In genomic region chr5:127192836-127193341, GRCh38 we compare ENCODE assay signal across 22 cellular contexts.
DNase-seq lines count a peak whose midpoint lies in the region; ATAC-seq, FAIRE-seq and TF ChIP-seq lines count a peak whose summit lies in the region.
"Had no signal": no experiment of that assay in that cellular context is flagged by ENCODE, and none has a peak within 500 bp of the region (broad histone marks: within the 10 kb centered on the region; RNA-seq: fewer than 3 reads in every experiment).

No MANE protein-coding gene starts in this region.

- peaks cover 8% of the 10 kb centered on the region for H3K9me3 Mint-ChIP-seq in nephron progenitor cell
- no peaks in the 10 kb centered on the region for H3K9me3 Mint-ChIP-seq in mesothelial cell of epicardium
- H3K9me3 Mint-ChIP-seq: IgD-negative memory B cell had no signal

- ATAC-seq in HepG2 (no peak), GM19328 (IDR thresholded peaks at IDR 0.05; ENCODE audit: unreplicated experiment) (no peak)
- ATAC-seq: SK-N-SH treated with all-trans-retinoic acid at 6 μM for 48 hours had no signal

- H3K27me3 Mint-ChIP-seq in nephron progenitor cell (ENCODE audit: low read depth, poor library complexity): peaks cover 3% of the 10 kb centered on the region
- H3K27me3 Mint-ChIP-seq in mesothelial cell of epicardium (ENCODE audit: low read depth): no peaks in the 10 kb centered on the region

- TF ChIP-seq EP300 in HepG2 (IDR thresholded peaks at IDR 0.05; ENCODE audit: low read depth in 2 of 2, low read length in 2 of 2): no peak
- TF ChIP-seq EP300 in HepG2 (CRISPR knock-in tag; IDR thresholded peaks at IDR 0.05; ENCODE audit: borderline replicate concordance): no peak

- TF ChIP-seq POLR2A in HepG2 (IDR thresholded peaks at IDR 0.05; ENCODE audit: insufficient read depth in 1 of 2, low read depth in 2 of 2, low read length in 2 of 2): no peak

- CTCF ChIA-PET in HepG2 (lab: Yijun Ruan, JAX; ENCODE audit: low intra/inter-chr PET ratio, low total read pairs): no interaction called here

- POLR2A ChIA-PET in HepG2 (lab: Yijun Ruan, JAX): no interaction called here

- no peak overlapping the region for H2AFZ ChIP-seq in HepG2 (ENCODE audit: low read length)

- H3K4me3 ChIP-seq in liver (ENCODE audit: low read depth in 1 of 3, low read length in 3 of 3) (no peak overlapping the region), HepG2 (replicated peaks in 1 of 3; ENCODE audit: insufficient read depth in 1 of 3, low read depth in 2 of 3, low read length in 3 of 3) (no peak overlapping the region), fibroblast of pulmonary artery (replicated peaks; ENCODE audit: low read depth, low read length) (no peak overlapping the region)
- H3K4me3 ChIP-seq: BLaER1 treated with 17β-estradiol and CSF1 and Interleukin-3, amounts not matched to agents 10 nM and 100 nM had no signal

- no peaks in the 10 kb centered on the region for H3K79me2 ChIP-seq in HepG2 (ENCODE audit: insufficient read depth, low read length)

- TF ChIP-seq CTCF in liver (IDR thresholded peaks at IDR 0.05; ENCODE audit: low read depth, low read length, missing input control): no peak
- no peak for TF ChIP-seq CTCF in HepG2 (CRISPR knock-in tag; IDR thresholded peaks at IDR 0.05)
- no peak for TF ChIP-seq CTCF in fibroblast of pulmonary artery (IDR thresholded peaks at IDR 0.05; ENCODE audit: low read length, missing control alignments)
- no peak for TF ChIP-seq CTCF in nephron progenitor cell (IDR thresholded peaks at IDR 0.05)
- no peak for TF ChIP-seq CTCF in mesothelial cell of epicardium (IDR thresholded peaks at IDR 0.05; ENCODE audit: unreplicated experiment)

- H3K4me3 Mint-ChIP-seq in nephron progenitor cell (no peak overlapping the region), mesothelial cell of epicardium (no peak overlapping the region)
- H3K4me3 Mint-ChIP-seq: CD4-positive, alpha-beta memory T cell; IgD-negative memory B cell had no signal

- DNase-seq in HepG2 (ENCODE audit: low spot score) (no peak), fibroblast of pulmonary artery (ENCODE audit: low read depth) (peak; percentile 25), nephron progenitor cell (no peak), mesothelial cell of epicardium (ENCODE audit: low spot score in 2 of 2, unreplicated experiment in 2 of 2) (no peak), NCI-H146 (lab: John Stamatoyannopoulos, UW) (no peak)
- no peak for DNase-seq in activated CD4-positive, alpha-beta T cell treated with anti-CD3 and anti-CD28 coated beads, Interleukin-2, amount 50 U/mL, for 48 hours
- DNase-seq: ACHN; Caco-2; CD4-positive, alpha-beta memory T cell; DMS 273 treated with DMSO at 0.1 percent for 48 hours; DMS79 treated with DMSO at 0.1 percent for 48 hours; GOT3; NCI-H1694 treated with DMSO at 0.1 percent for 48 hours; NCI-H2081 treated with DMSO at 0.1 percent for 48 hours; NCI-H69 had no signal

- in situ Hi-C loops in HepG2 (cut with HindIII; ENCODE audit: extremely low pct_ligation_motif_present, low pct_unique_long_range_greater_than_20kb): no loop called here

- H3K4me1 Mint-ChIP-seq in nephron progenitor cell (peaks cover 44% of the 10 kb centered on the region), mesothelial cell of epicardium (peaks cover 8% of the 10 kb centered on the region)
- H3K4me1 Mint-ChIP-seq: CD4-positive, alpha-beta memory T cell; IgD-negative memory B cell had no signal

- H3K36me3 ChIP-seq in liver (ENCODE audit: control insufficient read depth in 4 of 4, insufficient read depth in 3 of 4, low read depth in 1 of 4, low read length in 3 of 4): no peaks in the 10 kb centered on the region
- no peaks in the 10 kb centered on the region for H3K36me3 ChIP-seq in HepG2 (replicated peaks in 1 of 2; ENCODE audit: control insufficient read depth in 1 of 2, insufficient read depth in 2 of 2, low read length in 2 of 2)
- H3K36me3 ChIP-seq: BLaER1 treated with 17β-estradiol and CSF1 and Interleukin-3, amounts not matched to agents 10 nM and 100 nM had no signal

- BruUV-seq in HepG2 (replicated peaks; lab: Mats Ljungman, UMichigan): no TSS peak

- no peaks in the 10 kb centered on the region for H4K20me1 ChIP-seq in HepG2 (ENCODE audit: insufficient read depth, low read length)
- H4K20me1 ChIP-seq: BLaER1 treated with 17β-estradiol and CSF1 and Interleukin-3, amounts not matched to agents 10 nM and 100 nM had no signal

- no peaks in the 10 kb centered on the region for H3K36me3 Mint-ChIP-seq in nephron progenitor cell (ENCODE audit: low read depth)
- no peaks in the 10 kb centered on the region for H3K36me3 Mint-ChIP-seq in mesothelial cell of epicardium
- H3K36me3 Mint-ChIP-seq: CD4-positive, alpha-beta memory T cell had no signal

- H3K27ac Mint-ChIP-seq in nephron progenitor cell (peak overlapping the region; percentile 12), mesothelial cell of epicardium (no peak overlapping the region)
- H3K27ac Mint-ChIP-seq: CD4-positive, alpha-beta memory T cell; IgD-negative memory B cell had no signal

- H3K9me3 ChIP-seq in liver (ENCODE audit: control insufficient read depth in 4 of 4, low read length in 3 of 4): no peaks in the 10 kb centered on the region
- no peaks in the 10 kb centered on the region for H3K9me3 ChIP-seq in HepG2 (ENCODE audit: low read length)
- H3K9me3 ChIP-seq: BLaER1 treated with 17β-estradiol and CSF1 and Interleukin-3, amounts not matched to agents 10 nM and 100 nM; Caco-2 had no signal

- no peak for FAIRE-seq in HepG2 (lab: Jason Lieb, UNC)
- FAIRE-seq: GM12892 had no signal

- WGBS in liver: 55% methylated on average over 3 of the region's 3 CpGs
- WGBS in HepG2 (ENCODE audit: low lambda C conversion rate): 27% methylated on average over 3 of the region's 3 CpGs

- H3K4me1 ChIP-seq in liver (ENCODE audit: control insufficient read depth in 4 of 4, insufficient read depth in 4 of 4, low read length in 3 of 4): peaks cover 0 to 7% (median 4%) of the 10 kb centered on the region in 4 donors
- H3K4me1 ChIP-seq in HepG2 (ENCODE audit: insufficient read depth, low read length): peaks cover 11% of the 10 kb centered on the region
- H3K4me1 ChIP-seq: BLaER1 treated with 17β-estradiol and CSF1 and Interleukin-3, amounts not matched to agents 10 nM and 100 nM had no signal

- no peak overlapping the region for H3K9ac ChIP-seq in liver (ENCODE audit: low read depth in 1 of 2, low read length in 2 of 2)
- no peak overlapping the region for H3K9ac ChIP-seq in HepG2 (ENCODE audit: insufficient read depth, low read depth, low read length)
- H3K9ac ChIP-seq: BLaER1 treated with 17β-estradiol and CSF1 and Interleukin-3, amounts not matched to agents 10 nM and 100 nM had no signal

- TF ChIP-seq RAD21 in liver (IDR thresholded peaks at IDR 0.05) (no peak), HepG2 (CRISPR knock-in tag; IDR thresholded peaks at IDR 0.05) (no peak)

- H3K27ac ChIP-seq in liver (ENCODE audit: low read depth in 1 of 2, low read length in 2 of 2): no peak overlapping the region
- no peak overlapping the region for H3K27ac ChIP-seq in HepG2 (ENCODE audit: extremely low read length, insufficient read depth, low read length)
- H3K27ac ChIP-seq: 22Rv1; BLaER1 treated with 17β-estradiol and CSF1 and Interleukin-3, amounts not matched to agents 10 nM and 100 nM had no signal

- intact Hi-C loops in HepG2 (cut with micrococcal nuclease; ENCODE audit: unreplicated experiment): loop anchor here (10.0 kb wide), 1 partner anchor 118 kb away; the partner anchor contains the start of gene C5orf63

- no peak overlapping the region for H3K4me2 ChIP-seq in HepG2 (ENCODE audit: low read depth, low read length)
- H3K4me2 ChIP-seq: BLaER1 treated with 17β-estradiol and CSF1 and Interleukin-3, amounts not matched to agents 10 nM and 100 nM had no signal

- H3K27me3 ChIP-seq in liver (ENCODE audit: control insufficient read depth in 4 of 4, insufficient read depth in 4 of 4, low read length in 3 of 4): no peaks in the 10 kb centered on the region
- H3K27me3 ChIP-seq in HepG2 (ENCODE audit: control insufficient read depth in 1 of 2, insufficient read depth in 2 of 2, low read length in 2 of 2): no peaks in the 10 kb centered on the region; a peak in 1 of 5 replicates
- H3K27me3 ChIP-seq: BLaER1 treated with 17β-estradiol and CSF1 and Interleukin-3, amounts not matched to agents 10 nM and 100 nM had no signal

TF ChIP-seq in liver, 16 proteins besides CTCF, POLR2A, EP300 and RAD21:
- TF ChIP-seq HNF4G (IDR thresholded peaks at IDR 0.05) (no peak), FOXA1 (IDR thresholded peaks at IDR 0.05) (peak; percentile 44), FOXA2 (IDR thresholded peaks at IDR 0.05) (peak; percentile 59), JUND (IDR thresholded peaks at IDR 0.05) (no peak)

TF ChIP-seq in HepG2, 621 proteins besides CTCF, POLR2A, EP300 and RAD21 (continues in another document):
- TF ChIP-seq HMGXB4 (CRISPR knock-in tag; IDR thresholded peaks at IDR 0.05; ENCODE audit: borderline replicate concordance in 1 of 2, low read depth in 1 of 2): no peak
- TF ChIP-seq GMEB1 (CRISPR knock-in tag; IDR thresholded peaks at IDR 0.05; ENCODE audit: borderline replicate concordance): no peak
- TF ChIP-seq ZNF580 (CRISPR knock-in tag; IDR thresholded peaks at IDR 0.05; ENCODE audit: borderline replicate concordance, low read depth): no peak
